Comparison of ENCODE assay signal across 2 cellular contexts in genomic region chr10:64810046-64810445, GRCh38.
TF ChIP-seq lines count a peak whose summit lies in the region.

No MANE protein-coding gene starts in this region.

TF ChIP-seq in A549, 52 proteins besides CTCF, POLR2A, EP300 and RAD21:
- TF ChIP-seq MAFK (IDR thresholded peaks at IDR 0.05; ENCODE audit: partially characterized antibody) = peak; percentile 27

TF ChIP-seq in HepG2, 621 proteins besides CTCF, POLR2A, EP300 and RAD21:
- peak; percentile 52 for TF ChIP-seq FOSL2 (CRISPR knock-in tag; IDR thresholded peaks at IDR 0.05)
- TF ChIP-seq MAFF (IDR thresholded peaks at IDR 0.05; ENCODE audit: low read depth, low read length) = peak; percentile 49
- 0 out of 2 replicates have a peak, but pooled peaks have one; percentile 11 for TF ChIP-seq NFE2 (CRISPR knock-in tag; IDR thresholded peaks at IDR 0.05)
- TF ChIP-seq MAFK (conservative IDR thresholded peaks at IDR 0.05 in 1 of 2, IDR thresholded peaks at IDR 0.05 in 1 of 2; ENCODE audit: low read length in 2 of 2) = peak; percentile 52 to 68
